ENCODE assay signal across 21 cellular contexts in genomic region chr10:86598151-86598550, GRCh38. TPM values are rescaled to one million over a fixed set of nuclear protein-coding genes. Genes with fewer than 3 reads are reported as not detected.
"Had no signal": no experiment of that assay in that cellular context is flagged by ENCODE, and none has a peak within 500 bp of the region (broad histone marks: within the 10 kb centered on the region; RNA-seq: fewer than 3 reads in every experiment).

No MANE protein-coding gene starts in this region.

- ATAC-seq: activated T-cell treated with anti-CD3 and anti-CD28 coated beads, Interleukin-2, amount 50 U/mL, for 72 hours; gastrocnemius medialis; left lobe of liver; stimulated activated memory B cell treated with anti-CD40 and anti-IgM and Interleukin-4, amounts not matched to agents 10 μg/mL and 1 μg/mL and 100 μg/mL, for 72 hours had no signal

- H3K9me3 ChIP-seq: ascending aorta, breast epithelium, gastrocnemius medialis, heart left ventricle had no signal

- H3K27me3 ChIP-seq: ascending aorta, breast epithelium, gastrocnemius medialis, heart left ventricle had no signal

- H3K4me1 ChIP-seq: breast epithelium, gastrocnemius medialis had no signal

- H3K36me3 ChIP-seq: ascending aorta, breast epithelium, gastrocnemius medialis, heart left ventricle had no signal

- H3K27ac ChIP-seq: ascending aorta, breast epithelium, gastrocnemius medialis, heart left ventricle, SK-N-MC had no signal

- H3K4me3 ChIP-seq: ascending aorta, breast epithelium, gastrocnemius medialis, heart left ventricle, lung, SK-N-MC had no signal

- DNase-seq: activated B cell treated with CpG ODN at 0.5 μM for 24 hours; activated CD4-positive, alpha-beta T cell treated with anti-CD3 and anti-CD28 coated beads for 48 hours; activated CD8-positive, alpha-beta memory T cell treated with anti-CD3 and anti-CD28 coated beads, Interleukin-2, amount 50 U/mL, for 48 hours; activated effector memory CD4-positive, alpha-beta T cell treated with anti-CD3 and anti-CD28 coated beads, Interleukin-2, amount 50 U/mL, for 16 hours; activated naive CD4-positive, alpha-beta T cell treated with anti-CD3 and anti-CD28 coated beads, Interleukin-2, amount 50 U/mL, for 16 hours; activated T-cell treated with anti-CD3 and anti-CD28 coated beads, Interleukin-2, amount 50 U/mL, for 72 hours; gastrocnemius medialis; heart left ventricle; kidney; posterior cingulate gyrus; stimulated activated CD4-positive, alpha-beta T cell treated with anti-CD3 and anti-CD28 coated beads, Interleukin-4, amount 100 ng/mL, for 1 hour had no signal

RNA-seq across cellular contexts. Expression of gene OPN4, which starts 56.2 kb away (rescaled TPM):
- total RNA-seq: activated B cell treated with CpG ODN at 0.5 μM for 24 hours; activated T-cell treated with anti-CD3 and anti-CD28 coated beads, Interleukin-2, amount 50 U/mL, for 72 hours; ascending aorta; breast epithelium; cerebellum; kidney; left lobe of liver; renal cortical epithelial cell; skeletal muscle tissue; urinary bladder had no signal
- polyA plus RNA-seq: lung had no signal
